In the genomic region with DNA sequence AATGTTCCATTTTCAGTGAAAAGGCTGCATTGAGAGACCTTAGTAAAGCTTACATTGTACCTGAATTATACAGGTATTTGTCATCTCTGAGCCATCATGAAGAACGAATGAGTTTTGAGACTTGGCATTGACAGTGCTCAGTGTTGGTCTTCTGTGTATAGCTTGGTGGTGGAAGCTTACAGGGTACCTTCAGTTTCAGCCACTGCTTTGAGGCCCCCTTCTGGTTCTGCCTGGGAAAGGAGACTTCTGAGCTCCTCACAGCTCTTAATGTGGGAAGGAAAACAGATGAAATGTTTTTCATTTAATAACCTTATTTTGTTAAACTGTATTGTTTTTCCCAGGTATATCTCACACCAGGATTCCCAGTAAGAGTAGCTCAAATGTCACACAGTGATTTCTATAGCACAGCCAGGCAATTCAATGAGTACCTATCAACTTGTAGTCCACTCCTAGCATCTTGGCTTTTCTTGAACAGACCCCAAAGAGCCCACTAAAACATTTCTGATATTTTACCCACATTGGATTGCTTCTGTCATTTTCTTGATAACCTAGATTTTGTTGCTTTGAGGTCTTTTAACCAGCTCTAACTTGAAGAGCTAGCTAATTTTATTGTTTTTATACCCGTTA, we compare ENCODE assay signal across 2 cellular contexts.
TF ChIP-seq lines count a peak whose summit lies in the region.

No MANE protein-coding gene starts in this region.

TF ChIP-seq in K562, 482 proteins besides CTCF, POLR2A, EP300 and RAD21:
- TF ChIP-seq, protein P1, sequence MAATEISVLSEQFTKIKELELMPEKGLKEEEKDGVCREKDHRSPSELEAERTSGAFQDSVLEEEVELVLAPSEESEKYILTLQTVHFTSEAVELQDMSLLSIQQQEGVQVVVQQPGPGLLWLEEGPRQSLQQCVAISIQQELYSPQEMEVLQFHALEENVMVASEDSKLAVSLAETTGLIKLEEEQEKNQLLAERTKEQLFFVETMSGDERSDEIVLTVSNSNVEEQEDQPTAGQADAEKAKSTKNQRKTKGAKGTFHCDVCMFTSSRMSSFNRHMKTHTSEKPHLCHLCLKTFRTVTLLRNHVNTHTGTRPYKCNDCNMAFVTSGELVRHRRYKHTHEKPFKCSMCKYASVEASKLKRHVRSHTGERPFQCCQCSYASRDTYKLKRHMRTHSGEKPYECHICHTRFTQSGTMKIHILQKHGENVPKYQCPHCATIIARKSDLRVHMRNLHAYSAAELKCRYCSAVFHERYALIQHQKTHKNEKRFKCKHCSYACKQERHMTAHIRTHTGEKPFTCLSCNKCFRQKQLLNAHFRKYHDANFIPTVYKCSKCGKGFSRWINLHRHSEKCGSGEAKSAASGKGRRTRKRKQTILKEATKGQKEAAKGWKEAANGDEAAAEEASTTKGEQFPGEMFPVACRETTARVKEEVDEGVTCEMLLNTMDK (IDR thresholded peaks at IDR 0.05; ENCODE audit: borderline replicate concordance, insufficient read depth, low read depth, low read length, poor library complexity, severe bottlenecking): peak; percentile 94
- TF ChIP-seq JUND (IDR thresholded peaks at IDR 0.05; ENCODE audit: borderline replicate concordance, low read depth, low read length) (0 out of 2 replicates have a peak, but pooled peaks have one; percentile 4), JUND (tag; IDR thresholded peaks at IDR 0.05; ENCODE audit: borderline replicate concordance, low read depth, low read length) (no peak), SMC3 (conservative IDR thresholded peaks at IDR 0.05; ENCODE audit: insufficient read depth, low read depth, low read length) (0 out of 2 replicates have a peak, but pooled peaks have one; percentile 48)
- TF ChIP-seq, protein P2, sequence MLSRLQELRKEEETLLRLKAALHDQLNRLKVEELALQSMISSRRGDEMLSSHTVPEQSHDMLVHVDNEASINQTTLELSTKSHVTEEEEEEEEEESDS (CRISPR knock-in tag; IDR thresholded peaks at IDR 0.05): no peak

TF ChIP-seq in HepG2, 621 proteins besides CTCF, POLR2A, EP300 and RAD21:
- TF ChIP-seq PPARG (CRISPR knock-in tag; conservative IDR thresholded peaks at IDR 0.05) (no peak), RBM22 (optimal IDR thresholded peaks at IDR 0.05; ENCODE audit: low read length) (no peak), ZFP82 (CRISPR knock-in tag; IDR thresholded peaks at IDR 0.05; ENCODE audit: borderline replicate concordance) (no peak), KLF9 (CRISPR knock-in tag; IDR thresholded peaks at IDR 0.05; ENCODE audit: low read depth) (no peak), STAG1 (CRISPR knock-in tag; IDR thresholded peaks at IDR 0.05) (peak; percentile 63), SIN3A (IDR thresholded peaks at IDR 0.05; ENCODE audit: borderline replicate concordance, low read depth, low read length) (no peak), CREM (IDR thresholded peaks at IDR 0.05) (no peak), CREM (CRISPR knock-in tag; IDR thresholded peaks at IDR 0.05) (no peak), ZNF644 (CRISPR knock-in tag; IDR thresholded peaks at IDR 0.05; ENCODE audit: low read depth) (0 out of 2 replicates have a peak, but pooled peaks have one; percentile 13), SMC3 (IDR thresholded peaks at IDR 0.05; ENCODE audit: low read length) (peak; percentile 73), TEAD3 (CRISPR knock-in tag; optimal IDR thresholded peaks at IDR 0.05; ENCODE audit: borderline replicate concordance) (no peak), SAP130 (CRISPR knock-in tag; IDR thresholded peaks at IDR 0.05; ENCODE audit: low read depth) (0 out of 2 replicates have a peak, but pooled peaks have one; percentile 17), ZNF501 (CRISPR knock-in tag; IDR thresholded peaks at IDR 0.05) (no peak), KLF13 (CRISPR knock-in tag; IDR thresholded peaks at IDR 0.05) (no peak)
- TF ChIP-seq, protein P3, sequence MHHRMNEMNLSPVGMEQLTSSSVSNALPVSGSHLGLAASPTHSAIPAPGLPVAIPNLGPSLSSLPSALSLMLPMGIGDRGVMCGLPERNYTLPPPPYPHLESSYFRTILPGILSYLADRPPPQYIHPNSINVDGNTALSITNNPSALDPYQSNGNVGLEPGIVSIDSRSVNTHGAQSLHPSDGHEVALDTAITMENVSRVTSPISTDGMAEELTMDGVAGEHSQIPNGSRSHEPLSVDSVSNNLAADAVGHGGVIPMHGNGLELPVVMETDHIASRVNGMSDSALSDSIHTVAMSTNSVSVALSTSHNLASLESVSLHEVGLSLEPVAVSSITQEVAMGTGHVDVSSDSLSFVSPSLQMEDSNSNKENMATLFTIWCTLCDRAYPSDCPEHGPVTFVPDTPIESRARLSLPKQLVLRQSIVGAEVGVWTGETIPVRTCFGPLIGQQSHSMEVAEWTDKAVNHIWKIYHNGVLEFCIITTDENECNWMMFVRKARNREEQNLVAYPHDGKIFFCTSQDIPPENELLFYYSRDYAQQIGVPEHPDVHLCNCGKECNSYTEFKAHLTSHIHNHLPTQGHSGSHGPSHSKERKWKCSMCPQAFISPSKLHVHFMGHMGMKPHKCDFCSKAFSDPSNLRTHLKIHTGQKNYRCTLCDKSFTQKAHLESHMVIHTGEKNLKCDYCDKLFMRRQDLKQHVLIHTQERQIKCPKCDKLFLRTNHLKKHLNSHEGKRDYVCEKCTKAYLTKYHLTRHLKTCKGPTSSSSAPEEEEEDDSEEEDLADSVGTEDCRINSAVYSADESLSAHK (CRISPR knock-in tag; IDR thresholded peaks at IDR 0.05; ENCODE audit: borderline replicate concordance): no peak
- TF ChIP-seq, protein P4, sequence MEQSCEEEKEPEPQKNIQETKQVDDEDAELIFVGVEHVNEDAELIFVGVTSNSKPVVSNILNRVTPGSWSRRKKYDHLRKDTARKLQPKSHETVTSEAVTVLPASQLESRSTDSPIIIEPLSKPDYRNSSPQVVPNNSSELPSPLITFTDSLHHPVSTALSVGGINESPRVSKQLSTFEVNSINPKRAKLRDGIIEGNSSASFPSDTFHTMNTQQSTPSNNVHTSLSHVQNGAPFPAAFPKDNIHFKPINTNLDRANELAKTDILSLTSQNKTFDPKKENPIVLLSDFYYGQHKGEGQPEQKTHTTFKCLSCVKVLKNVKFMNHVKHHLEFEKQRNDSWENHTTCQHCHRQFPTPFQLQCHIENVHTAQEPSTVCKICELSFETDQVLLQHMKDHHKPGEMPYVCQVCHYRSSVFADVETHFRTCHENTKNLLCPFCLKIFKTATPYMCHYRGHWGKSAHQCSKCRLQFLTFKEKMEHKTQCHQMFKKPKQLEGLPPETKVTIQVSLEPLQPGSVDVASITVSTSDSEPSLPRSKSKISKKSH (CRISPR knock-in tag; IDR thresholded peaks at IDR 0.05; ENCODE audit: borderline replicate concordance): no peak
- TF ChIP-seq, protein P5, sequence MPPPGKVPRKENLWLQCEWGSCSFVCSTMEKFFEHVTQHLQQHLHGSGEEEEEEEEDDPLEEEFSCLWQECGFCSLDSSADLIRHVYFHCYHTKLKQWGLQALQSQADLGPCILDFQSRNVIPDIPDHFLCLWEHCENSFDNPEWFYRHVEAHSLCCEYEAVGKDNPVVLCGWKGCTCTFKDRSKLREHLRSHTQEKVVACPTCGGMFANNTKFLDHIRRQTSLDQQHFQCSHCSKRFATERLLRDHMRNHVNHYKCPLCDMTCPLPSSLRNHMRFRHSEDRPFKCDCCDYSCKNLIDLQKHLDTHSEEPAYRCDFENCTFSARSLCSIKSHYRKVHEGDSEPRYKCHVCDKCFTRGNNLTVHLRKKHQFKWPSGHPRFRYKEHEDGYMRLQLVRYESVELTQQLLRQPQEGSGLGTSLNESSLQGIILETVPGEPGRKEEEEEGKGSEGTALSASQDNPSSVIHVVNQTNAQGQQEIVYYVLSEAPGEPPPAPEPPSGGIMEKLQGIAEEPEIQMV (CRISPR knock-in tag; IDR thresholded peaks at IDR 0.05; ENCODE audit: low read depth): no peak
- TF ChIP-seq, protein P6, sequence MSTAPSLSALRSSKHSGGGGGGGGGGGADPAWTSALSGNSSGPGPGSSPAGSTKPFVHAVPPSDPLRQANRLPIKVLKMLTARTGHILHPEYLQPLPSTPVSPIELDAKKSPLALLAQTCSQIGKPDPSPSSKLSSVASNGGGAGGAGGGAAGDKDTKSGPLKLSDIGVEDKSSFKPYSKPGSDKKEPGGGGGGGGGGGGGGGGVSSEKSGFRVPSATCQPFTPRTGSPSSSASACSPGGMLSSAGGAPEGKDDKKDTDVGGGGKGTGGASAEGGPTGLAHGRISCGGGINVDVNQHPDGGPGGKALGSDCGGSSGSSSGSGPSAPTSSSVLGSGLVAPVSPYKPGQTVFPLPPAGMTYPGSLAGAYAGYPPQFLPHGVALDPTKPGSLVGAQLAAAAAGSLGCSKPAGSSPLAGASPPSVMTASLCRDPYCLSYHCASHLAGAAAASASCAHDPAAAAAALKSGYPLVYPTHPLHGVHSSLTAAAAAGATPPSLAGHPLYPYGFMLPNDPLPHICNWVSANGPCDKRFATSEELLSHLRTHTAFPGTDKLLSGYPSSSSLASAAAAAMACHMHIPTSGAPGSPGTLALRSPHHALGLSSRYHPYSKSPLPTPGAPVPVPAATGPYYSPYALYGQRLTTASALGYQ (CRISPR knock-in tag; IDR thresholded peaks at IDR 0.05): no peak
- TF ChIP-seq, protein P7, sequence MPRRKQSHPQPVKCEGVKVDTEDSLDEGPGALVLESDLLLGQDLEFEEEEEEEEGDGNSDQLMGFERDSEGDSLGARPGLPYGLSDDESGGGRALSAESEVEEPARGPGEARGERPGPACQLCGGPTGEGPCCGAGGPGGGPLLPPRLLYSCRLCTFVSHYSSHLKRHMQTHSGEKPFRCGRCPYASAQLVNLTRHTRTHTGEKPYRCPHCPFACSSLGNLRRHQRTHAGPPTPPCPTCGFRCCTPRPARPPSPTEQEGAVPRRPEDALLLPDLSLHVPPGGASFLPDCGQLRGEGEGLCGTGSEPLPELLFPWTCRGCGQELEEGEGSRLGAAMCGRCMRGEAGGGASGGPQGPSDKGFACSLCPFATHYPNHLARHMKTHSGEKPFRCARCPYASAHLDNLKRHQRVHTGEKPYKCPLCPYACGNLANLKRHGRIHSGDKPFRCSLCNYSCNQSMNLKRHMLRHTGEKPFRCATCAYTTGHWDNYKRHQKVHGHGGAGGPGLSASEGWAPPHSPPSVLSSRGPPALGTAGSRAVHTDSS (CRISPR knock-in tag; conservative IDR thresholded peaks at IDR 0.05): no peak
